In the genomic region with DNA sequence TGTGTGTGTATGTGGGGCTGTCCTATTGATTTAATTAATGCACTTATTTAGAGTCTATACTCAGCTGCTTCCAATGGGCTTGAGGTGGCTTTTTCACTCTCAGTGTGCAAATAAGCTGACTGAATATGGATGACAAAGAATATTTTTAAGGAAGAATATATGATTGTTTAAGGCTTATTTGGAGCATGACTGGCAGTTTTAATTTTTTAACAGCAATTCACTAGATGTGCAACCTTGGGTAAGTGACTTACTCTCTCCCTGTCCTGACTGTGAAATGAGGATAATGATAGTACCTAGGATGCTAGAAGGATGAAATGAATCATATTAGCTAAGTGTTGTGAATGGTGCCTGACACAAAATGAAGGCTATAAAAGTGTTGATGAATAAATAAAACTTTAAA, we compare ENCODE assay signal across 22 cellular contexts.
"Had no signal": no experiment of that assay in that cellular context is flagged by ENCODE, and none has a peak within 500 bp of the region (broad histone marks: within the 10 kb centered on the region; RNA-seq: fewer than 3 reads in every experiment).

No MANE protein-coding gene starts in this region.

- FAIRE-seq: RCC 7860 had no signal

- H3K27me3 ChIP-seq: SJSA1 had no signal

- H3K27ac ChIP-seq: SK-N-MC had no signal

- H3K36me3 ChIP-seq: SJSA1 had no signal

- H3K9me3 ChIP-seq: SJSA1 had no signal

- H3K4me3 ChIP-seq: SJSA1, SK-N-MC had no signal

- DNase-seq: KBM-7, MV-4-11, NCI-H1048, NCI-H1105 treated with DMSO at 0.1 percent for 48 hours, NCI-H1417 treated with DMSO at 0.1 percent for 48 hours, NCI-H146, NCI-H1694 treated with DMSO at 0.1 percent for 48 hours, NCI-H1930, NCI-H2081, NCI-H2107, NCI-H226, NCI-H446, NCI-H510A, NCI-H524 treated with DMSO at 0.1 percent for 48 hours, NCI-H69, NCI-H774, Right ventricle myocardium superior, RPMI8226, SIG-M5 had no signal
